ENCODE assay signal across 22 cellular contexts in genomic region chr5:78612227-78613150, GRCh38. TPM values are rescaled to one million over a fixed set of nuclear protein-coding genes. Genes with fewer than 3 reads are reported as not detected.
DNase-seq lines count a peak whose midpoint lies in the region; ATAC-seq and TF ChIP-seq lines count a peak whose summit lies in the region.
"Had no signal": no experiment of that assay in that cellular context is flagged by ENCODE, and none has a peak within 500 bp of the region (broad histone marks: within the 10 kb centered on the region; RNA-seq: fewer than 3 reads in every experiment).

No MANE protein-coding gene starts in this region.

- TF ChIP-seq EP300 in Ishikawa (IDR thresholded peaks at IDR 0.05; ENCODE audit: borderline replicate concordance) (no peak), gastroesophageal sphincter (IDR thresholded peaks at IDR 0.05) (no peak)

- DNase-seq in AG10803 (ENCODE audit: low read depth) (peak; percentile 15), prostate gland (ENCODE audit: low spot score) (peak; percentile 28), HUDEP-2 (lab: John Stamatoyannopoulos, UW; ENCODE audit: unreplicated experiment in 76 of 76) (no peak), NOMO-1 treated with dmso at 0.1 percent for 144 hours (lab: John Stamatoyannopoulos, UW; ENCODE audit: unreplicated experiment) (no peak), NCI-H2227 (lab: John Stamatoyannopoulos, UW; ENCODE audit: unreplicated experiment) (no peak)
- DNase-seq: activated CD4-positive, alpha-beta T cell treated with anti-CD3 and anti-CD28 coated beads, Interleukin-2, amount 10 ng/mL, durations not matched to agents 7 days and 5 days; activated effector memory CD4-positive, alpha-beta T cell treated with Interleukin-2 at 50 U/mL for 16 hours; activated naive CD8-positive, alpha-beta T cell treated with anti-CD3 and anti-CD28 coated beads, Interleukin-2, amount 50 U/mL, for 24 hours; body of pancreas; effector memory CD4-positive, alpha-beta T cell; H7; midbrain; NCI-H1048; NCI-H1694 treated with DMSO at 0.1 percent for 48 hours; NCI-H2227 treated with DMSO at 0.1 percent for 48 hours; NCI-H69 had no signal

- peak overlapping the region in 3 of 4 donors; percentile 30 to 84 (median 76) for H3K27ac ChIP-seq in gastroesophageal sphincter
- H3K27ac ChIP-seq in prostate gland, result peak overlapping the region; percentile 52 to 58
- H3K27ac ChIP-seq: BLaER1, body of pancreas, hepatocyte, VCaP had no signal

- TF ChIP-seq POLR2A in gastroesophageal sphincter (IDR thresholded peaks at IDR 0.05) (no peak), prostate gland (IDR thresholded peaks at IDR 0.05) (no peak)

- no peak overlapping the region for H3K4me3 ChIP-seq in AG10803 (ENCODE audit: low read length)
- H3K4me3 ChIP-seq in gastroesophageal sphincter, result no peak overlapping the region
- no peak overlapping the region for H3K4me3 ChIP-seq in prostate gland
- H3K4me3 ChIP-seq: BLaER1, body of pancreas, hepatocyte had no signal

- H3K36me3 ChIP-seq in gastroesophageal sphincter, result peaks cover 0 to 2% of the 10 kb centered on the region in 2 donors
- no peaks in the 10 kb centered on the region for H3K36me3 ChIP-seq in prostate gland
- H3K36me3 ChIP-seq: BLaER1 had no signal

- no peak for TF ChIP-seq RAD21 in Ishikawa (IDR thresholded peaks at IDR 0.05; ENCODE audit: low read depth)

- intact Hi-C loops in prostate gland (cut with DNase I), result no loop called here

- H3K9me3 ChIP-seq in gastroesophageal sphincter, result no peaks in the 10 kb centered on the region
- no peaks in the 10 kb centered on the region for H3K9me3 ChIP-seq in prostate gland
- H3K9me3 ChIP-seq: BLaER1, body of pancreas had no signal

- WGBS in gastroesophageal sphincter (ENCODE audit: low coverage in 1 of 2), 2 donors, result 20 to 67% methylated on average over 1 to 3 of the region's 3 CpGs
- 16% methylated on average over 3 of the region's 3 CpGs for WGBS in prostate gland

- ATAC-seq in gastroesophageal sphincter, result no peak
- ATAC-seq in GM21737 (IDR thresholded peaks at IDR 0.05; ENCODE audit: unreplicated experiment), result no peak
- ATAC-seq: activated naive CD8-positive, alpha-beta T cell treated with anti-CD3 and anti-CD28 coated beads, Interleukin-2, amount 50 U/mL, for 24 hours; body of pancreas had no signal

- H3K4me1 ChIP-seq in gastroesophageal sphincter (peaks cover 11 to 47% (median 22%) of the 10 kb centered on the region in 3 donors), prostate gland (replicated peaks) (no peaks in the 10 kb centered on the region)
- H3K4me1 ChIP-seq: BLaER1 had no signal

- TF ChIP-seq CTCF in AG10803 (conservative IDR thresholded peaks at IDR 0.05; ENCODE audit: low read length), result no peak
- TF ChIP-seq CTCF in gastroesophageal sphincter (IDR thresholded peaks at IDR 0.05), result no peak
- no peak for TF ChIP-seq CTCF in prostate gland (IDR thresholded peaks at IDR 0.05)

- H3K27me3 ChIP-seq in gastroesophageal sphincter, result no peaks in the 10 kb centered on the region
- H3K27me3 ChIP-seq in prostate gland (replicated peaks; ENCODE audit: insufficient read depth), result no peaks in the 10 kb centered on the region
- H3K27me3 ChIP-seq: BLaER1, body of pancreas, hepatocyte had no signal

TF ChIP-seq in Ishikawa, 13 proteins besides CTCF, POLR2A, EP300 and RAD21:
- TF ChIP-seq ZBTB7A (IDR thresholded peaks at IDR 0.05; ENCODE audit: low read depth) (no peak), TAF1 (IDR thresholded peaks at IDR 0.05; ENCODE audit: low read depth) (no peak), REST (IDR thresholded peaks at IDR 0.05; ENCODE audit: low read depth) (no peak), TEAD4 (IDR thresholded peaks at IDR 0.05) (no peak), MAX (IDR thresholded peaks at IDR 0.05) (0 out of 2 replicates have a peak, but pooled peaks have one; percentile 34), EGR1 (IDR thresholded peaks at IDR 0.05) (no peak), FOXM1 (IDR thresholded peaks at IDR 0.05; ENCODE audit: borderline replicate concordance, low read depth) (no peak), YY1 (IDR thresholded peaks at IDR 0.05; ENCODE audit: low read depth) (no peak)

RNA-seq across cellular contexts. Expression of gene LHFPL2, which starts 36.1 kb away (rescaled TPM):
- total RNA-seq in gastroesophageal sphincter, result 10 to 100 TPM; 14.9 to 44.2 (median 39.3) TPM
- total RNA-seq in prostate gland, result 10 to 100 TPM; 13.7 to 40.4 TPM

Comparison
In these comparisons a context has a peak if more than half of its experiments do, and no peak if none do; other contexts are left out.
1. DNase-seq: peak in AG10803 (single experiment) and prostate gland (single experiment); none in HUDEP-2 (0 of 76), NOMO-1 treated with dmso at 0.1 percent for 144 hours (single experiment) and NCI-H2227 (single experiment).